ENCODE assay signal across 10 cellular contexts in genomic region chr5:180540050-180540694, GRCh38. TPM values are rescaled to one million over a fixed set of nuclear protein-coding genes. Genes with fewer than 3 reads are reported as not detected.
DNase-seq lines count a peak whose midpoint lies in the region; ATAC-seq and TF ChIP-seq lines count a peak whose summit lies in the region.
"Had no signal": no experiment of that assay in that cellular context is flagged by ENCODE, and none has a peak within 500 bp of the region (broad histone marks: within the 10 kb centered on the region; RNA-seq: fewer than 3 reads in every experiment).

No MANE protein-coding gene starts in this region.

- peaks cover 48% of the 10 kb centered on the region for H3K36me3 ChIP-seq in SJCRH30

- POLR2A ChIA-PET in activated B cell treated with CpG ODN at 0.5 μM for 24 hours (lab: Charles Lee): no interaction called here
- POLR2A ChIA-PET in activated CD4-positive, alpha-beta memory T cell treated with anti-CD3 and anti-CD28 coated beads for 36 hours (lab: Charles Lee): no interaction called here

- no peaks in the 10 kb centered on the region for H3K4me1 ChIP-seq in SJCRH30

- CTCF ChIA-PET in activated B cell treated with CpG ODN at 0.5 μM for 24 hours (lab: Charles Lee): no interaction called here
- CTCF ChIA-PET in activated CD4-positive, alpha-beta memory T cell treated with anti-CD3 and anti-CD28 coated beads for 36 hours (lab: Charles Lee): no interaction called here

- no peaks in the 10 kb centered on the region for H3K9me3 ChIP-seq in SJCRH30 (replicated peaks)

- peaks cover 65% of the 10 kb centered on the region for H3K36me3 Mint-ChIP-seq in activated B cell treated with CpG ODN at 0.5 μM for 24 hours (ENCODE audit: low read depth)
- H3K36me3 Mint-ChIP-seq in activated CD4-positive, alpha-beta memory T cell treated with anti-CD3 and anti-CD28 coated beads for 36 hours: peaks cover 30% of the 10 kb centered on the region

- no peak for TF ChIP-seq CTCF in activated B cell treated with CpG ODN at 0.5 μM for 24 hours (IDR thresholded peaks at IDR 0.05)

- H3K4me3 Mint-ChIP-seq in activated B cell treated with CpG ODN at 0.5 μM for 24 hours: no peak overlapping the region
- H3K4me3 Mint-ChIP-seq in activated CD4-positive, alpha-beta memory T cell treated with anti-CD3 and anti-CD28 coated beads for 36 hours: no peak overlapping the region

- H3K27me3 Mint-ChIP-seq in activated B cell treated with CpG ODN at 0.5 μM for 24 hours: no peaks in the 10 kb centered on the region
- no peaks in the 10 kb centered on the region for H3K27me3 Mint-ChIP-seq in activated CD4-positive, alpha-beta memory T cell treated with anti-CD3 and anti-CD28 coated beads for 36 hours

- peak overlapping the region; percentile 62 for H3K27ac Mint-ChIP-seq in activated B cell treated with CpG ODN at 0.5 μM for 24 hours
- no peak overlapping the region for H3K27ac Mint-ChIP-seq in activated CD4-positive, alpha-beta memory T cell treated with anti-CD3 and anti-CD28 coated beads for 36 hours

- intact Hi-C loops in activated B cell treated with CpG ODN at 0.5 μM for 24 hours (cut with micrococcal nuclease): no loop called here
- intact Hi-C loops in activated CD4-positive, alpha-beta memory T cell treated with anti-CD3 and anti-CD28 coated beads for 36 hours (cut with micrococcal nuclease): loop anchor here (1.0 kb wide), 1 partner anchor 22 kb away; no protein-coding TSS in a partner anchor

- DNase-seq in activated B cell treated with CpG ODN at 0.5 μM for 24 hours: no peak
- no peak for DNase-seq in SJCRH30
- no peak for DNase-seq in activated CD4-positive, alpha-beta memory T cell treated with anti-CD3 and anti-CD28 coated beads for 36 hours
- DNase-seq in NCI-H69 (lab: John Stamatoyannopoulos, UW): no peak
- DNase-seq in SHP77 (lab: John Stamatoyannopoulos, UW): no peak
- DNase-seq: C1 segment of cervical spinal cord, erythroblast had no signal

- no peaks in the 10 kb centered on the region for H3K27me3 ChIP-seq in SJCRH30

- no peaks in the 10 kb centered on the region for H3K9me3 Mint-ChIP-seq in activated B cell treated with CpG ODN at 0.5 μM for 24 hours
- no peaks in the 10 kb centered on the region for H3K9me3 Mint-ChIP-seq in activated CD4-positive, alpha-beta memory T cell treated with anti-CD3 and anti-CD28 coated beads for 36 hours

- peaks cover 16% of the 10 kb centered on the region for H3K4me1 Mint-ChIP-seq in activated B cell treated with CpG ODN at 0.5 μM for 24 hours
- peaks cover 15% of the 10 kb centered on the region for H3K4me1 Mint-ChIP-seq in activated CD4-positive, alpha-beta memory T cell treated with anti-CD3 and anti-CD28 coated beads for 36 hours (ENCODE audit: low read depth)

- H3K27ac ChIP-seq in SJCRH30: no peak overlapping the region

- no peak overlapping the region for H3K4me3 ChIP-seq in SJCRH30

- peak; percentile 93 for ATAC-seq in GM18502 (IDR thresholded peaks at IDR 0.05; ENCODE audit: poor library complexity, unreplicated experiment)
- peak; percentile 82 for ATAC-seq in GM19455 (IDR thresholded peaks at IDR 0.05; ENCODE audit: unreplicated experiment)
- ATAC-seq in HG02981 (IDR thresholded peaks at IDR 0.05; ENCODE audit: unreplicated experiment): peak; percentile 95
- ATAC-seq in activated B cell treated with CpG ODN at 0.5 μM for 24 hours (ENCODE audit: low read depth): no peak

RNA-seq across cellular contexts. Expression of gene CNOT6, which starts 46.0 kb away (rescaled TPM):
- total RNA-seq in activated B cell treated with CpG ODN at 0.5 μM for 24 hours: 24.9 and 25.7 TPM in 2 replicates
- total RNA-seq in SJCRH30 (2014; rRNA removed; shearing (Covaris generic)): 26.1 and 28.2 TPM in 2 replicates
- total RNA-seq in activated CD4-positive, alpha-beta memory T cell treated with anti-CD3 and anti-CD28 coated beads for 36 hours: 10 to 100 TPM; 32.0 to 35.2 TPM

RNA-seq across cellular contexts. Expression of gene SCGB3A1, which starts 51.1 kb away (rescaled TPM):
- not detected in 2 replicates for total RNA-seq in activated B cell treated with CpG ODN at 0.5 μM for 24 hours
- not detected in 2 replicates for total RNA-seq in SJCRH30 (2014; rRNA removed; shearing (Covaris generic))
- total RNA-seq in activated CD4-positive, alpha-beta memory T cell treated with anti-CD3 and anti-CD28 coated beads for 36 hours: not detected
